ENCODE assay signal across 24 cellular contexts in the genomic region with DNA sequence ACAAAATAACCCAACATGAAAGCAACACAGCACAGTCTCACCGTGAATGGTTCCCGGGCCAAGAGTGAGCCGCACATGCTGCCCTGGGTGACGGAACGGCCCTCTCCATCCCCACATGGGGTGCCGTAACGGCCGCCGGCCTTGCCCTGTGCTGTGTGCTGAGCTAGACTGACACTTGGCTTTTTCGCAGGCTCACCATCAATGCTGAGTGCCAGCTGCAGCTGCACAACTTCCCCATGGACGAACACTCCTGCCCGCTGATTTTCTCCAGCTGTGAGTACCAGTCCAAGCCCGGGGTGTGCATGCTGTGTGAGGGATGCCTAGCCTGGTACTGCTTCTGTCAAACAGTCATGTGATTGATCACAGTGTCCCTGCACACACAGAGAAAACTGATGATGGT.
DNase-seq lines count a peak whose midpoint lies in the region; ATAC-seq, FAIRE-seq and TF ChIP-seq lines count a peak whose summit lies in the region.
"Had no signal": no experiment of that assay in that cellular context is flagged by ENCODE, and none has a peak within 500 bp of the region (broad histone marks: within the 10 kb centered on the region; RNA-seq: fewer than 3 reads in every experiment).

No MANE protein-coding gene starts in this region.

- H3K36me3 Mint-ChIP-seq in type B pancreatic cell: no peaks in the 10 kb centered on the region
- no peaks in the 10 kb centered on the region for H3K36me3 Mint-ChIP-seq in chondrocyte (ENCODE audit: low read depth)

- peaks cover 10% of the 10 kb centered on the region for H3K9me3 Mint-ChIP-seq in type B pancreatic cell
- H3K9me3 Mint-ChIP-seq in chondrocyte (ENCODE audit: low read depth): no peaks in the 10 kb centered on the region

- no peak overlapping the region for H3K27ac Mint-ChIP-seq in type B pancreatic cell
- H3K27ac Mint-ChIP-seq in chondrocyte (ENCODE audit: unreplicated experiment): no peak overlapping the region
- H3K27ac Mint-ChIP-seq: activated CD4-positive, alpha-beta T cell treated with anti-CD3 and anti-CD28 coated beads, Interleukin-2, amount 10 ng/mL, durations not matched to agents 24 days and 14 days; dendritic cell treated with granulocyte-macrophage colony-stimulating factor and Interleukin-4, amounts not matched to agents 40 ng/mL and 50 ng/mL, for 4 days; T-helper 1 cell treated with Interleukin-12 subunit alpha and Interleukin-12 subunit beta and Interleukin-4 antibody, amounts not matched to agents 30 μg/mL and 1 μg/mL, for 36 hours had no signal

- no peak overlapping the region for H2BK12ac ChIP-seq in neuronal stem cell (ENCODE audit: low read length)

- no peak overlapping the region for H4K91ac ChIP-seq in neuronal stem cell (ENCODE audit: low read depth, low read length, poor library complexity)

- POLR2A ChIA-PET in A549 (lab: Yijun Ruan, JAX): no interaction called here

- H3K4me1 Mint-ChIP-seq in type B pancreatic cell (ENCODE audit: unreplicated experiment) (peaks cover 17% of the 10 kb centered on the region), chondrocyte (ENCODE audit: low read depth) (no peaks in the 10 kb centered on the region)
- H3K4me1 Mint-ChIP-seq: activated CD4-positive, alpha-beta T cell treated with anti-CD3 and anti-CD28 coated beads, Interleukin-2, amount 10 ng/mL, durations not matched to agents 24 days and 14 days had no signal

- H4K8ac ChIP-seq in neuronal stem cell (ENCODE audit: low read depth, low read length): no peak overlapping the region

- no peak for ATAC-seq in A549

- no peak for TF ChIP-seq RAD21 in A549 (conservative IDR thresholded peaks at IDR 0.05 in 1 of 2, IDR thresholded peaks at IDR 0.05 in 1 of 2)

- H3K4me2 ChIP-seq in A549 (no peak overlapping the region), neuronal stem cell (ENCODE audit: insufficient read depth, low read length, poor library complexity, severe bottlenecking) (no peak overlapping the region)
- H3K4me2 ChIP-seq: BLaER1, KMS-11, smooth muscle cell had no signal

- H3K36me3 ChIP-seq in neuronal stem cell (replicated peaks in 1 of 2; ENCODE audit: control insufficient read depth in 2 of 2, insufficient read depth in 2 of 2, low read length in 2 of 2): peaks cover 0 to 2% of the 10 kb centered on the region in 2 donors
- H3K36me3 ChIP-seq: BLaER1, cardiac muscle cell, neutrophil, suprapubic skin, uterus had no signal

- H3K23ac ChIP-seq in neuronal stem cell (ENCODE audit: low read depth, low read length, poor library complexity): no peak overlapping the region

- WGBS in A549 (ENCODE audit: missing lambda C conversion rate): 53% methylated on average over 13 of the region's 13 CpGs
- no CpG with 5 or more reads among the region's 13 CpGs for WGBS in neuronal stem cell (ENCODE audit: extremely low coverage in 2 of 2, insufficient read length in 2 of 2, insufficient replicate concordance in 1 of 2), 2 donors

- no peak overlapping the region for H2AFZ ChIP-seq in neuronal stem cell (ENCODE audit: low read length)

- no peak overlapping the region for H3K4me3 ChIP-seq in A549
- H3K4me3 ChIP-seq in neuronal stem cell (ENCODE audit: low read length in 2 of 2): peak overlapping the region in 1 of 2 donors; percentile 63
- H3K4me3 ChIP-seq: BLaER1, cardiac muscle cell, smooth muscle cell, suprapubic skin, uterus had no signal

- H2AK5ac ChIP-seq in neuronal stem cell (ENCODE audit: low read depth, low read length): no peak overlapping the region

- CTCF ChIA-PET in A549 (lab: Yijun Ruan, JAX): interaction anchor here (0.8 kb wide), 1 partner anchor 11 kb away, joined by 3 read pairs; no protein-coding TSS in a partner anchor

- no peak overlapping the region for H3K4me3 Mint-ChIP-seq in type B pancreatic cell
- no peak overlapping the region for H3K4me3 Mint-ChIP-seq in chondrocyte (ENCODE audit: unreplicated experiment)
- H3K4me3 Mint-ChIP-seq: activated CD4-positive, alpha-beta T cell treated with anti-CD3 and anti-CD28 coated beads, Interleukin-2, amount 10 ng/mL, durations not matched to agents 24 days and 14 days; dendritic cell treated with granulocyte-macrophage colony-stimulating factor and Interleukin-4, amounts not matched to agents 40 ng/mL and 50 ng/mL, for 4 days; T-helper 1 cell treated with Interleukin-12 subunit alpha and Interleukin-12 subunit beta and Interleukin-4 antibody, amounts not matched to agents 30 μg/mL and 1 μg/mL, for 36 hours had no signal

- H3K4ac ChIP-seq in neuronal stem cell (ENCODE audit: low read length): no peak overlapping the region

- no peak overlapping the region for H2BK15ac ChIP-seq in neuronal stem cell (ENCODE audit: low read length)

- peak; percentile 16; the same call in 1 of the 2 replicates for TF ChIP-seq POLR2A in A549 (IDR thresholded peaks at IDR 0.05; ENCODE audit: low read length)

- DNase-seq in A549 (ENCODE audit: low read depth in 1 of 2, low spot score in 1 of 2) (no peak), NCI-H1417 (lab: John Stamatoyannopoulos, UW) (peak in 2 of 3 experiments; percentile 70 to 90), caudate nucleus (lab: John Stamatoyannopoulos, UW) (peak in 32 of 61 donors; percentile 4 to 51 (median 15)), neuronal stem cell (ENCODE audit: low spot score) (no peak), type B pancreatic cell (ENCODE audit: extremely low spot score, unreplicated experiment) (no peak), chondrocyte (ENCODE audit: low spot score) (no peak)
- no peak for DNase-seq in activated CD4-positive, CD25-positive, alpha-beta regulatory T cell treated with anti-CD3 and anti-CD28 coated beads, Interleukin-2, amount 50 U/mL, for 72 hours
- no peak for DNase-seq in stimulated activated CD4-positive, alpha-beta T cell treated with anti-CD3 and anti-CD28 coated beads, Interleukin-1b, Interleukin-23, amount 100 ng/mL, for 48 hours
- DNase-seq: activated CD4-positive, alpha-beta T cell treated with anti-CD3 and anti-CD28 coated beads, Interleukin-2, amount 10 ng/mL, durations not matched to agents 24 days and 14 days; activated naive CD4-positive, alpha-beta T cell treated with Interleukin-2 at 50 U/mL for 16 hours; activated T-cell treated with anti-CD3 and anti-CD28 coated beads, Interleukin-2, amount 50 U/mL, for 48 hours; DMS79; H7; NCI-H1930; uterus had no signal

- H3K27me3 Mint-ChIP-seq in type B pancreatic cell (no peaks in the 10 kb centered on the region), chondrocyte (ENCODE audit: low read depth) (no peaks in the 10 kb centered on the region)
- H3K27me3 Mint-ChIP-seq: activated CD4-positive, alpha-beta T cell treated with anti-CD3 and anti-CD28 coated beads, Interleukin-2, amount 10 ng/mL, durations not matched to agents 24 days and 14 days; dendritic cell treated with granulocyte-macrophage colony-stimulating factor and Interleukin-4, amounts not matched to agents 40 ng/mL and 50 ng/mL, for 4 days had no signal

- H3K18ac ChIP-seq in neuronal stem cell (ENCODE audit: low read length): peak overlapping the region; percentile 41

- no peaks in the 10 kb centered on the region for H3K27me3 ChIP-seq in neuronal stem cell (ENCODE audit: control insufficient read depth in 3 of 3, insufficient read depth in 3 of 3, low read depth in 1 of 3, low read length in 3 of 3)
- H3K27me3 ChIP-seq: BLaER1, cardiac muscle cell, neutrophil, suprapubic skin, uterus had no signal

- H3K9me3 ChIP-seq in A549: no peaks in the 10 kb centered on the region
- H3K9me3 ChIP-seq in neuronal stem cell (replicated peaks in 1 of 2; ENCODE audit: control insufficient read depth in 2 of 2, insufficient read depth in 1 of 2, low read depth in 1 of 2, low read length in 2 of 2): peaks cover 0 to under 1% of the 10 kb centered on the region in 2 donors
- H3K9me3 ChIP-seq: neutrophil, suprapubic skin, uterus had no signal

- no peak overlapping the region for H2BK120ac ChIP-seq in neuronal stem cell (ENCODE audit: low read depth, low read length)

- H3K27ac ChIP-seq in A549: no peak overlapping the region
- no peak overlapping the region for H3K27ac ChIP-seq in caudate nucleus (ENCODE audit: low read depth, low read length)
- H3K27ac ChIP-seq in neuronal stem cell (replicated peaks; ENCODE audit: low read length): no peak overlapping the region
- H3K27ac ChIP-seq: BLaER1, cardiac muscle cell, KMS-11, neutrophil, suprapubic skin, uterus had no signal

- H3K4me1 ChIP-seq in A549: no peaks in the 10 kb centered on the region
- H3K4me1 ChIP-seq in neuronal stem cell (ENCODE audit: control insufficient read depth in 2 of 2, insufficient read depth in 1 of 2, low read depth in 1 of 2, low read length in 2 of 2): peaks cover 0 to 10% of the 10 kb centered on the region in 2 donors
- H3K4me1 ChIP-seq: BLaER1, suprapubic skin, uterus had no signal

- H2BK5ac ChIP-seq in neuronal stem cell (ENCODE audit: low read length): no peak overlapping the region

- FAIRE-seq in A549 (lab: Jason Lieb, UNC): no peak
- FAIRE-seq: GM18507 had no signal

- H3K14ac ChIP-seq in neuronal stem cell (ENCODE audit: low read length): no peak overlapping the region

- no peak for TF ChIP-seq CTCF in A549 (IDR thresholded peaks at IDR 0.05)
- TF ChIP-seq CTCF in type B pancreatic cell (conservative IDR thresholded peaks at IDR 0.05): no peak
- TF ChIP-seq CTCF in chondrocyte (IDR thresholded peaks at IDR 0.05): no peak

- H3K79me1 ChIP-seq in neuronal stem cell (ENCODE audit: low read depth, low read length): no peaks in the 10 kb centered on the region

- H3K9ac ChIP-seq in neuronal stem cell (ENCODE audit: low read depth, low read length, poor library complexity): no peak overlapping the region
- H3K9ac ChIP-seq: BLaER1, KMS-11 had no signal

- no peak for TF ChIP-seq EP300 in A549 (IDR thresholded peaks at IDR 0.05)

TF ChIP-seq in A549, 52 proteins besides CTCF, POLR2A, EP300 and RAD21 (continues in another document):
- TF ChIP-seq EHF (CRISPR knock-in tag; IDR thresholded peaks at IDR 0.05) (no peak), HEYL (CRISPR knock-in tag; IDR thresholded peaks at IDR 0.05) (no peak), CBX2 (IDR thresholded peaks at IDR 0.05; ENCODE audit: borderline replicate concordance, low read depth) (no peak), RNF2 (IDR thresholded peaks at IDR 0.05; ENCODE audit: borderline replicate concordance, low read depth) (no peak), POLR2AphosphoS2 (conservative IDR thresholded peaks at IDR 0.05; ENCODE audit: low read length) (no peak), KDM1A (IDR thresholded peaks at IDR 0.05; ENCODE audit: low read depth) (no peak), ZC3H11A (IDR thresholded peaks at IDR 0.05) (no peak)

Comparison
In these comparisons a context has a peak if more than half of its experiments do, and no peak if none do; other contexts are left out.
1. DNase-seq: peak in NCI-H1417 (2 of 3) and caudate nucleus (32 of 61); none in A549 (0 of 2), neuronal stem cell (single experiment), type B pancreatic cell (single experiment), activated CD4-positive, CD25-positive, alpha-beta regulatory T cell treated with anti-CD3 and anti-CD28 coated beads, Interleukin-2, amount 50 U/mL, for 72 hours (single experiment), stimulated activated CD4-positive, alpha-beta T cell treated with anti-CD3 and anti-CD28 coated beads, Interleukin-1b, Interleukin-23, amount 100 ng/mL, for 48 hours (single experiment) and chondrocyte (single experiment).